In the genomic region with DNA sequence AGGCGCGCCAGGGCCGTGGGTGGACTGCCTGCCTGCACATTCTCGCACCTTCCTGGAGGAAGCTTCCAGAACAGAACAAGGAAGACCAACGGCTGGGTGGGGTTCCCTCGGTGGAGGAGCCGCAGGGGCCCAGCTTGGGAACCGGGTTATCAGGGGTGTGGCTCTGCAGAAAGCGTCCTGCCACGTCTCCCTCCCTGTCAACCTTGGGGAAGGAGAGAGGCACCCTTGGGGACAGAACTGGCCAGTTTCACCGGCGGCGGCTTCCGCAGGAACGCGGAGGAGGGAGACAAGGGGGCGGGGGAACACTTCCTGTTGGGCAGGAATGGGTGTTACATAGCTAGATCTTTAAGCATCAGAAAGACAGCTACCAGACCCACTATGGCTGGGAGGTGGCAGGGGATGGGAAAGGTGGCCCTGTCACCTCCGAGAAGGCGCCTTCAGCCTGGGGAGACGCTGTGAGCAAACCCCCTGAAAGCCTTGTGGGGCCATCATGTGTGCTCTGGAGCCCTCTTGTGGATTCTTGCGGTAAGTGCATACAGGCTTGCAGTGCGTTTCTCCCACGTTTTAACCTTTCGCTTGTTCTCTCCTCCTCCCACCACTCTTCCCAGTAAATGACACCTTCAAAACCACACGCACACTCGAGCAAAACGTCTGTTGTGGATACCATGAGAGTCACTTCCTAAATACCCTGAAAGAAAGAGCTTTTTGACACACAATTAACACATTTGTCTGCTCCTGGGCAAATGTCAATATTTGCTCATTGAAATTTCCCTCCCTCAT, we compare ENCODE assay signal across 8 cellular contexts. TPM values are rescaled to one million over a fixed set of nuclear protein-coding genes. Genes with fewer than 3 reads are reported as not detected.
DNase-seq lines count a peak whose midpoint lies in the region; FAIRE-seq lines count a peak whose summit lies in the region.

No MANE protein-coding gene starts in this region.

- DNase-seq in AG08395 (ENCODE audit: low spot score) (peak; percentile 77), GM19239 (ENCODE audit: insufficient read length, low spot score) (peak; percentile 75), M059J (ENCODE audit: low read depth) (peak; percentile 74), SK-MEL-5 (ENCODE audit: low read depth, low spot score) (peak; percentile 78), germinal center (ENCODE audit: low spot score) (peak; percentile 71), nucleus accumbens (lab: John Stamatoyannopoulos, UW) (peak in 52 of 56 donors; percentile 32 to 84 (median 60)), substantia nigra (lab: John Stamatoyannopoulos, UW) (peak in 40 of 49 donors; percentile 26 to 74 (median 56))
- peak; percentile 84 for DNase-seq in activated naive CD4-positive, alpha-beta T cell treated with anti-CD3 and anti-CD28 coated beads for 36 hours

- intact Hi-C loops in activated naive CD4-positive, alpha-beta T cell treated with anti-CD3 and anti-CD28 coated beads for 36 hours (cut with micrococcal nuclease), result loop anchor here (1.0 to 2.0 kb wide), 9 partner anchors 39 to 502 kb away; partner anchors contain the start of genes PPP1R15B and SNRPE

- no peaks in the 10 kb centered on the region for H3K9me3 Mint-ChIP-seq in activated naive CD4-positive, alpha-beta T cell treated with anti-CD3 and anti-CD28 coated beads for 36 hours

- H3K4me3 Mint-ChIP-seq in activated naive CD4-positive, alpha-beta T cell treated with anti-CD3 and anti-CD28 coated beads for 36 hours, result peak overlapping the region; percentile 38

- in situ Hi-C loops in SK-MEL-5 (cut with HindIII; ENCODE audit: low pct_unique_long_range_greater_than_20kb, low sequenced_read_pairs), result loop anchor here (10.0 kb wide), 1 partner anchor 149 kb away; the partner anchor contains the start of gene GOLT1A

- CTCF ChIA-PET in activated naive CD4-positive, alpha-beta T cell treated with anti-CD3 and anti-CD28 coated beads for 36 hours (lab: Charles Lee), result interaction anchor here (0.6 to 6.3 kb wide), 43 partner anchors 9 to 235 kb away, joined by 3 to 88 read pairs (median 5); partner anchors contain the start of genes ETNK2, GOLT1A and REN

- peak; percentile 92 for FAIRE-seq in GM19239 (lab: Jason Lieb, UNC)

- H3K36me3 Mint-ChIP-seq in activated naive CD4-positive, alpha-beta T cell treated with anti-CD3 and anti-CD28 coated beads for 36 hours (ENCODE audit: low read depth), result no peaks in the 10 kb centered on the region

- H3K27ac Mint-ChIP-seq in activated naive CD4-positive, alpha-beta T cell treated with anti-CD3 and anti-CD28 coated beads for 36 hours, result peak overlapping the region; percentile 52

- peak overlapping the region; percentile 16 for H3K27ac ChIP-seq in substantia nigra (ENCODE audit: low read depth, low read length, poor library complexity, severe bottlenecking)

- H3K27me3 Mint-ChIP-seq in activated naive CD4-positive, alpha-beta T cell treated with anti-CD3 and anti-CD28 coated beads for 36 hours (ENCODE audit: low read depth), result peaks cover 5% of the 10 kb centered on the region

- peaks cover 19% of the 10 kb centered on the region for H3K4me1 Mint-ChIP-seq in activated naive CD4-positive, alpha-beta T cell treated with anti-CD3 and anti-CD28 coated beads for 36 hours (ENCODE audit: low read depth)

RNA-seq across cellular contexts. Expression of gene PLEKHA6, which starts 3.8 kb away (rescaled TPM):
- total RNA-seq in M059J (2014; rRNA removed; shearing (Covaris generic)), result 1.6 and 4.9 TPM in 2 replicates
- total RNA-seq in SK-MEL-5 (2014; rRNA removed; shearing (Covaris generic)), result 0.08 TPM in 1 of 2 replicates, not detected in the other
- polyA plus RNA-seq in SK-MEL-5 (2015; cell fraction: cytosol; rRNA removed), result 0.04 and 0.10 TPM in 2 replicates
- 0.11 and 0.26 TPM in 2 replicates for polyA plus RNA-seq in SK-MEL-5 (2015; cell fraction: nucleus; rRNA removed)
- under 1 TPM; 0.17 to 0.52 TPM for total RNA-seq in activated naive CD4-positive, alpha-beta T cell treated with anti-CD3 and anti-CD28 coated beads for 36 hours

RNA-seq across cellular contexts. Expression of gene PPP1R15B, which starts 48.1 kb away (rescaled TPM):
- total RNA-seq in M059J (2014; rRNA removed; shearing (Covaris generic)), result 24.2 and 41.6 TPM in 2 replicates
- 24.8 and 25.1 TPM in 2 replicates for total RNA-seq in SK-MEL-5 (2014; rRNA removed; shearing (Covaris generic))
- polyA plus RNA-seq in SK-MEL-5 (2015; cell fraction: cytosol; rRNA removed), result 39.0 and 48.6 TPM in 2 replicates
- polyA plus RNA-seq in SK-MEL-5 (2015; cell fraction: nucleus; rRNA removed), result 40.4 and 45.1 TPM in 2 replicates
- total RNA-seq in activated naive CD4-positive, alpha-beta T cell treated with anti-CD3 and anti-CD28 coated beads for 36 hours, result 10 to 100 TPM; 63.7 to 65.6 TPM

Comparison
In these comparisons a context has a peak if more than half of its experiments do, and no peak if none do; other contexts are left out.
1. Peak in every context shown above with its lines: DNase-seq and H3K27ac ChIP-seq.